ENCODE assay signal across 1 cellular context in the genomic region with DNA sequence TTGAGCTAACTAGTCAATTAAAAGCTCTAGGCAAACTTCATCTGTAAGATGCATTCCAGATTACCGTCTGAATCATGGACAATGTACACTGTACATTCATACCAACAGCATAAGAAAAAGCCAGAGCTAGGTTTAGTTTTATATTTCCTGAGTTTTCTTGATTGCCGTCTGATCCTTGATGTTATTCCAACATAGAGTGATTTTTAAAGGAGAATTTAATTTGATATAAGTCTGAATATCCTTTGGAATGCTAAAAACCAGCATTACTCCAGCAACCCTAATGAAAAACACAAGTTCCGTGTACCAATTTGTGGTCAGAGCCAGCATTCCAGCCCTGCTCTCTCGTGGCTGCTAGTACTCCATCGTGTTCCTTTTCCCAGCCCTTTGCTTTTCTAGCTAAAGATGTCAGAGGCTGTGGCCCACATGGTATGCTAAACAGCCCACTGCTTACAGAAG.
TF ChIP-seq lines count a peak whose summit lies in the region.

No MANE protein-coding gene starts in this region.

TF ChIP-seq in SK-N-SH, 30 proteins besides CTCF, POLR2A, EP300 and RAD21 (continued from another document):
- TF ChIP-seq, protein P1, sequence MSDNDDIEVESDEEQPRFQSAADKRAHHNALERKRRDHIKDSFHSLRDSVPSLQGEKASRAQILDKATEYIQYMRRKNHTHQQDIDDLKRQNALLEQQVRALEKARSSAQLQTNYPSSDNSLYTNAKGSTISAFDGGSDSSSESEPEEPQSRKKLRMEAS (IDR thresholded peaks at IDR 0.05; ENCODE audit: low read depth): peak; percentile 84
- TF ChIP-seq NFIC (IDR thresholded peaks at IDR 0.05; ENCODE audit: borderline replicate concordance) (peak; percentile 68; the same call in 1 of the 2 replicates), TEAD4 (IDR thresholded peaks at IDR 0.05; ENCODE audit: borderline replicate concordance, insufficient read depth) (peak; percentile 92), RXRA (IDR thresholded peaks at IDR 0.05; ENCODE audit: borderline replicate concordance, low read depth) (no peak), RCOR1 (IDR thresholded peaks at IDR 0.05; ENCODE audit: low read length) (no peak), CHD2 (IDR thresholded peaks at IDR 0.05; ENCODE audit: low read length, partially characterized antibody) (no peak), FOXM1 (IDR thresholded peaks at IDR 0.05; ENCODE audit: low read depth) (peak; percentile 83), ELF1 (IDR thresholded peaks at IDR 0.05) (no peak; the same call in 1 of the 2 replicates), MEF2A (IDR thresholded peaks at IDR 0.05; ENCODE audit: borderline replicate concordance, low read depth) (no peak), GATA2 (CRISPR knock-in tag; IDR thresholded peaks at IDR 0.05) (no peak), TAF1 (IDR thresholded peaks at IDR 0.05; ENCODE audit: borderline replicate concordance, low read depth, low read length) (no peak), FOXJ3 (CRISPR knock-in tag; IDR thresholded peaks at IDR 0.05) (no peak), GABPA (IDR thresholded peaks at IDR 0.05; ENCODE audit: low read depth) (no peak), MXI1 (IDR thresholded peaks at IDR 0.05; ENCODE audit: low read depth, low read length) (no peak), SIN3A (IDR thresholded peaks at IDR 0.05; ENCODE audit: borderline replicate concordance, low read depth, low read length) (no peak), YY1 (IDR thresholded peaks at IDR 0.05; ENCODE audit: low read depth) (peak; percentile 27; the same call in 1 of the 2 replicates)
- TF ChIP-seq, protein P2, sequence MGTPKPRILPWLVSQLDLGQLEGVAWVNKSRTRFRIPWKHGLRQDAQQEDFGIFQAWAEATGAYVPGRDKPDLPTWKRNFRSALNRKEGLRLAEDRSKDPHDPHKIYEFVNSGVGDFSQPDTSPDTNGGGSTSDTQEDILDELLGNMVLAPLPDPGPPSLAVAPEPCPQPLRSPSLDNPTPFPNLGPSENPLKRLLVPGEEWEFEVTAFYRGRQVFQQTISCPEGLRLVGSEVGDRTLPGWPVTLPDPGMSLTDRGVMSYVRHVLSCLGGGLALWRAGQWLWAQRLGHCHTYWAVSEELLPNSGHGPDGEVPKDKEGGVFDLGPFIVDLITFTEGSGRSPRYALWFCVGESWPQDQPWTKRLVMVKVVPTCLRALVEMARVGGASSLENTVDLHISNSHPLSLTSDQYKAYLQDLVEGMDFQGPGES (IDR thresholded peaks at IDR 0.05; ENCODE audit: low read depth, low read length): no peak
- TF ChIP-seq, protein P3, sequence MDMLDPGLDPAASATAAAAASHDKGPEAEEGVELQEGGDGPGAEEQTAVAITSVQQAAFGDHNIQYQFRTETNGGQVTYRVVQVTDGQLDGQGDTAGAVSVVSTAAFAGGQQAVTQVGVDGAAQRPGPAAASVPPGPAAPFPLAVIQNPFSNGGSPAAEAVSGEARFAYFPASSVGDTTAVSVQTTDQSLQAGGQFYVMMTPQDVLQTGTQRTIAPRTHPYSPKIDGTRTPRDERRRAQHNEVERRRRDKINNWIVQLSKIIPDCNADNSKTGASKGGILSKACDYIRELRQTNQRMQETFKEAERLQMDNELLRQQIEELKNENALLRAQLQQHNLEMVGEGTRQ (IDR thresholded peaks at IDR 0.05; ENCODE audit: borderline replicate concordance, low read depth, low read length): no peak
